Comparison of ENCODE assay signal across 8 cellular contexts in genomic region chr10:50624154-50624865, GRCh38. TPM values are rescaled to one million over a fixed set of nuclear protein-coding genes. Genes with fewer than 3 reads are reported as not detected.
DNase-seq lines count a peak whose midpoint lies in the region; ATAC-seq, FAIRE-seq and TF ChIP-seq lines count a peak whose summit lies in the region.

No MANE protein-coding gene starts in this region.

- under 1% methylated on average over 58 of the region's 58 CpGs for WGBS in right cardiac atrium

- H3K36me3 ChIP-seq in uterus, result no peaks in the 10 kb centered on the region

- ATAC-seq in HG02852 (IDR thresholded peaks at IDR 0.05; ENCODE audit: unreplicated experiment) (peak; percentile 58), T-helper 17 cell (peak; percentile 77), right cardiac atrium (peak; percentile 89 to 90)

- TF ChIP-seq CTCF in uterus (IDR thresholded peaks at IDR 0.05), result peak in 1 of 4 experiments; percentile 40

- H3K9me3 ChIP-seq in T-helper 17 cell (ENCODE audit: control insufficient read depth, low read length, poor library complexity, severe bottlenecking) (no peaks in the 10 kb centered on the region), right cardiac atrium (ENCODE audit: control insufficient read depth, low read length) (no peaks in the 10 kb centered on the region), uterus (no peaks in the 10 kb centered on the region)

- H3K27me3 ChIP-seq in right cardiac atrium (ENCODE audit: control insufficient read depth, insufficient read depth) (no peaks in the 10 kb centered on the region), uterus (no peaks in the 10 kb centered on the region)

- peaks cover 25% of the 10 kb centered on the region for H3K4me1 Mint-ChIP-seq in T-helper 17 cell

- TF ChIP-seq POLR2A in GM12892 (IDR thresholded peaks at IDR 0.05; ENCODE audit: low read depth, low read length), result no peak; the same call in 1 of the 2 replicates
- TF ChIP-seq POLR2A in uterus (IDR thresholded peaks at IDR 0.05), result peak; percentile 60 to 75

- H3K27me3 Mint-ChIP-seq in T-helper 17 cell, result no peaks in the 10 kb centered on the region

- DNase-seq in GM12892 (ENCODE audit: insufficient read length) (peak; percentile 76), NCI-H1436 (lab: John Stamatoyannopoulos, UW) (peak; percentile 92), T-helper 17 cell (peak; percentile 94 to 97 (median 97)), right cardiac atrium (peak; percentile 98 to 99 (median 98)), putamen (ENCODE audit: low spot score) (peak; percentile 96), uterus (peak; percentile 95 to 97)

- peak overlapping the region; percentile 95 for H3K4me3 ChIP-seq in right cardiac atrium (ENCODE audit: low read length)
- H3K4me3 ChIP-seq in uterus, result peak overlapping the region; percentile 82 to 93

- H3K27ac ChIP-seq in angular gyrus (ENCODE audit: low read depth, low read length) (peak overlapping the region; percentile 96), right cardiac atrium (ENCODE audit: low read length) (peak overlapping the region; percentile 98), uterus (peak overlapping the region; percentile 99 to 100)

- no peaks in the 10 kb centered on the region for H3K36me3 Mint-ChIP-seq in T-helper 17 cell (ENCODE audit: low read depth)

- intact Hi-C loops in right cardiac atrium (cut with DNase I) (loop anchor here (5.0 to 10.0 kb wide), 6 partner anchors 67 to 300 kb away; no protein-coding TSS in a partner anchor), uterus (cut with DNase I; ENCODE audit: low total_unique reads) (no loop called here)

- FAIRE-seq in GM12892 (lab: Jason Lieb, UNC), result no peak

- H3K4me1 ChIP-seq in right cardiac atrium (ENCODE audit: control insufficient read depth, insufficient read depth, low read length) (peaks cover 1% of the 10 kb centered on the region), uterus (peaks cover 0 to 5% of the 10 kb centered on the region in 2 donors)

- peak overlapping the region; percentile 99 for H3K4me3 Mint-ChIP-seq in T-helper 17 cell

- H3K27ac Mint-ChIP-seq in T-helper 17 cell, result peak overlapping the region; percentile 98

RNA-seq across cellular contexts. Expression of gene SGMS1, which starts 0.6 kb away (rescaled TPM):
- polyA plus RNA-seq in GM12892 (2012; ENCODE audit: missing spikeins), result 16.2 TPM
- 10 to 100 TPM; 45.3 to 51.3 TPM for total RNA-seq in T-helper 17 cell
- total RNA-seq in right cardiac atrium, result 10 to 100 TPM; 24.5 to 26.0 (median 24.9) TPM
- 12.0 TPM for polyA plus RNA-seq in right cardiac atrium
- 100 to 1,000 TPM in 1 of 4 donors, 10 to 100 TPM in 3; 38.0 to 102 (median 57.7) TPM for total RNA-seq in uterus

Comparison
In these comparisons a context has a peak if more than half of its experiments do, and no peak if none do; other contexts are left out.
1. Peak in every context shown above with its lines: DNase-seq, ATAC-seq, H3K4me3 ChIP-seq and H3K27ac ChIP-seq.